ENCODE assay signal across 18 cellular contexts in genomic region chr10:97522071-97522470, GRCh38. TPM values are rescaled to one million over a fixed set of nuclear protein-coding genes. Genes with fewer than 3 reads are reported as not detected.
"Had no signal": no experiment of that assay in that cellular context is flagged by ENCODE, and none has a peak within 500 bp of the region (broad histone marks: within the 10 kb centered on the region; RNA-seq: fewer than 3 reads in every experiment).

No MANE protein-coding gene starts in this region.

- H3K9me3 Mint-ChIP-seq: activated naive CD8-positive, alpha-beta T cell treated with anti-CD3 and anti-CD28 coated beads for 36 hours; activated T-helper 1 cell treated with anti-CD3 and anti-CD28 coated beads, Interleukin-12 subunit alpha, Interleukin-12 subunit beta, Interleukin-2, Interleukin-4 antibody, amounts not matched to agents 30 ng/mL and 10 ng/mL and 1 ng/mL, durations not matched to agents 14 hours and 24 hours and 36 hours; natural killer cell treated with Interleukin-12 subunit alpha and Interleukin-12 subunit beta and Interleukin-15 and Interleukin-18, amount 100 ng/mL, for 72 hours; stimulated activated naive B cell treated with anti-CD40 and anti-IgM and Interleukin-4, amounts not matched to agents 10 μg/mL and 1 μg/mL and 100 μg/mL, for 72 hours; T-cell had no signal

- H3K27ac ChIP-seq: body of pancreas, VCaP had no signal

- H3K27ac Mint-ChIP-seq: activated naive CD8-positive, alpha-beta T cell treated with anti-CD3 and anti-CD28 coated beads for 36 hours; activated T-helper 1 cell treated with anti-CD3 and anti-CD28 coated beads, Interleukin-12 subunit alpha, Interleukin-12 subunit beta, Interleukin-2, Interleukin-4 antibody, amounts not matched to agents 30 ng/mL and 10 ng/mL and 1 ng/mL, durations not matched to agents 14 hours and 24 hours and 36 hours; natural killer cell treated with Interleukin-12 subunit alpha and Interleukin-12 subunit beta and Interleukin-15 and Interleukin-18, amount 100 ng/mL, for 72 hours; stimulated activated naive B cell treated with anti-CD40 and anti-IgM and Interleukin-4, amounts not matched to agents 10 μg/mL and 1 μg/mL and 100 μg/mL, for 72 hours; T-cell had no signal

- H3K4me3 Mint-ChIP-seq: activated naive CD8-positive, alpha-beta T cell treated with anti-CD3 and anti-CD28 coated beads for 36 hours; activated T-helper 1 cell treated with anti-CD3 and anti-CD28 coated beads, Interleukin-12 subunit alpha, Interleukin-12 subunit beta, Interleukin-2, Interleukin-4 antibody, amounts not matched to agents 30 ng/mL and 10 ng/mL and 1 ng/mL, durations not matched to agents 14 hours and 24 hours and 36 hours; natural killer cell treated with Interleukin-12 subunit alpha and Interleukin-12 subunit beta and Interleukin-15 and Interleukin-18, amount 100 ng/mL, for 72 hours; stimulated activated naive B cell treated with anti-CD40 and anti-IgM and Interleukin-4, amounts not matched to agents 10 μg/mL and 1 μg/mL and 100 μg/mL, for 72 hours; T-cell had no signal

- H3K27me3 ChIP-seq: body of pancreas, tibial nerve had no signal

- DNase-seq: activated CD4-positive, alpha-beta T cell treated with anti-CD3 and anti-CD28 coated beads, Interleukin-2, amount 50 U/mL, for 1 hour; activated CD8-positive, alpha-beta memory T cell treated with anti-CD3 and anti-CD28 coated beads for 24 hours; activated naive CD8-positive, alpha-beta T cell treated with anti-CD3 and anti-CD28 coated beads for 36 hours; body of pancreas; cortex of kidney; effector CD8-positive, alpha-beta T cell; foreskin melanocyte; mesendoderm; SHP77; SK-N-SH; stimulated activated CD4-positive, alpha-beta T cell treated with anti-CD3 and anti-CD28 coated beads, Interleukin-2, amount 100 ng/mL, for 48 hours; stimulated activated naive B cell treated with anti-CD40 and anti-IgM and Interleukin-4, amounts not matched to agents 10 μg/mL and 1 μg/mL and 100 μg/mL, for 72 hours; T-cell had no signal

- H3K9ac ChIP-seq: SK-N-SH had no signal

- H3K4me2 ChIP-seq: SK-N-SH had no signal

- H3K4me3 ChIP-seq: body of pancreas, tibial nerve had no signal

- H3K9me3 ChIP-seq: body of pancreas, SK-N-SH, tibial nerve had no signal

- ATAC-seq: body of pancreas; natural killer cell treated with Interleukin-12 subunit alpha and Interleukin-12 subunit beta and Interleukin-15 and Interleukin-18, amount 100 ng/mL, for 72 hours; stimulated activated naive B cell treated with anti-CD40 and anti-IgM and Interleukin-4, amounts not matched to agents 10 μg/mL and 1 μg/mL and 100 μg/mL, for 72 hours; T-cell had no signal

- H3K36me3 ChIP-seq: tibial nerve had no signal

- H3K4me1 ChIP-seq: body of pancreas had no signal

- H3K36me3 Mint-ChIP-seq: activated naive CD8-positive, alpha-beta T cell treated with anti-CD3 and anti-CD28 coated beads for 36 hours; natural killer cell treated with Interleukin-12 subunit alpha and Interleukin-12 subunit beta and Interleukin-15 and Interleukin-18, amount 100 ng/mL, for 72 hours; stimulated activated naive B cell treated with anti-CD40 and anti-IgM and Interleukin-4, amounts not matched to agents 10 μg/mL and 1 μg/mL and 100 μg/mL, for 72 hours; T-cell had no signal

- H3K4me1 Mint-ChIP-seq: activated naive CD8-positive, alpha-beta T cell treated with anti-CD3 and anti-CD28 coated beads for 36 hours; T-cell had no signal

- H3K27me3 Mint-ChIP-seq: activated naive CD8-positive, alpha-beta T cell treated with anti-CD3 and anti-CD28 coated beads for 36 hours had no signal

RNA-seq across cellular contexts. Expression of gene ANKRD2, which starts 50.5 kb away (rescaled TPM):
- total RNA-seq: activated naive CD8-positive, alpha-beta T cell treated with anti-CD3 and anti-CD28 coated beads for 36 hours; activated T-helper 1 cell treated with anti-CD3 and anti-CD28 coated beads, Interleukin-12 subunit alpha, Interleukin-12 subunit beta, Interleukin-2, Interleukin-4 antibody, amounts not matched to agents 30 ng/mL and 10 ng/mL and 1 ng/mL, durations not matched to agents 14 hours and 24 hours and 36 hours; body of pancreas; natural killer cell treated with Interleukin-12 subunit alpha and Interleukin-12 subunit beta and Interleukin-15 and Interleukin-18, amount 100 ng/mL, for 72 hours; subcutaneous adipose tissue had no signal
